29 cellular contexts compared by ENCODE assay signal in the genomic region with DNA sequence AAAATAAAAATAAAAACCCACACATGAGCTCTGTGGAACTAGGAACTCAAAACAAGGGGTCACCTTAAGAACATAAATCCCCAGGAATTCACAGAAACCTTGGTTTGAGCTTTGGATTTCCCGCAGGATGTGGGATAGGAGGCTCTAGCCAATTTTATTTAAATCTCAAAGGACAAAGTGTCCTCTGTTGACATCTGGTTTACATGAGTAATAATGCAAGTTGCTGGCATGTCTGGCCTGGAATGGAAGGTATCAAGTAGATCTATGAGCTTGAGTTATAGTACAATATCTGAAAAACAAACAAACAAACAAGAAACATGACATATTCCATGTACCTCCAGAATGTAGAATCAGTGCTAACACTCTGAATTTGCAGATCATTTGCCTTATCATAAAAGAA.
"Had no signal": no experiment of that assay in that cellular context is flagged by ENCODE, and none has a peak within 500 bp of the region (broad histone marks: within the 10 kb centered on the region; RNA-seq: fewer than 3 reads in every experiment).

No MANE protein-coding gene starts in this region.

- H3K4me1 Mint-ChIP-seq: endodermal cell; naive B cell; neural progenitor cell; stimulated activated effector memory CD8-positive, alpha-beta T cell treated with anti-CD3 and anti-CD28 coated beads, Interleukin-12 subunit alpha, Interleukin-12 subunit beta, amount 100 ng/mL, for 72 hours had no signal

- H3K36me3 ChIP-seq: esophagus muscularis mucosa, gastroesophageal sphincter, heart left ventricle, neural progenitor cell, right lobe of liver, stomach, thyroid gland, vagina had no signal

- FAIRE-seq: colon, kidney had no signal

- H3K9me3 ChIP-seq: mucosa of descending colon, right lobe of liver, thyroid gland, vagina had no signal

- H3K36me3 Mint-ChIP-seq: mesothelial cell of epicardium; neural progenitor cell; stimulated activated effector memory CD8-positive, alpha-beta T cell treated with anti-CD3 and anti-CD28 coated beads, Interleukin-12 subunit alpha, Interleukin-12 subunit beta, amount 100 ng/mL, for 72 hours had no signal

- ATAC-seq: gastroesophageal sphincter; heart left ventricle; left lobe of liver; mucosa of descending colon; natural killer cell treated with Interleukin-12 subunit alpha and Interleukin-12 subunit beta and Interleukin-15 and Interleukin-18, amount 100 ng/mL, for 72 hours; right lobe of liver; stimulated activated effector memory CD8-positive, alpha-beta T cell treated with anti-CD3 and anti-CD28 coated beads, Interleukin-12 subunit alpha, Interleukin-12 subunit beta, amount 100 ng/mL, for 72 hours had no signal

- H3K27ac ChIP-seq: dorsolateral prefrontal cortex, esophagus muscularis mucosa, gastroesophageal sphincter, heart left ventricle, hepatocyte, neural progenitor cell, parathyroid adenoma, right lobe of liver, stomach, thyroid gland, vagina had no signal

- H3K27me3 ChIP-seq: esophagus muscularis mucosa, gastroesophageal sphincter, hepatocyte, neural progenitor cell, right lobe of liver, stomach, thyroid gland, vagina had no signal

- H3K4me3 Mint-ChIP-seq: endodermal cell; mesothelial cell of epicardium; naive B cell; natural killer cell treated with Interleukin-12 subunit alpha and Interleukin-12 subunit beta and Interleukin-15 and Interleukin-18, amount 100 ng/mL, for 72 hours; neural progenitor cell; stimulated activated effector memory CD8-positive, alpha-beta T cell treated with anti-CD3 and anti-CD28 coated beads, Interleukin-12 subunit alpha, Interleukin-12 subunit beta, amount 100 ng/mL, for 72 hours had no signal

- H2AFZ ChIP-seq: hepatocyte, neural progenitor cell, parathyroid adenoma had no signal

- H3K9ac ChIP-seq: neural progenitor cell, parathyroid adenoma had no signal

- H3K27ac Mint-ChIP-seq: endodermal cell; mesothelial cell of epicardium; naive B cell; natural killer cell treated with Interleukin-12 subunit alpha and Interleukin-12 subunit beta and Interleukin-15 and Interleukin-18, amount 100 ng/mL, for 72 hours; neural progenitor cell; progenitor cell of endocrine pancreas; stimulated activated effector memory CD8-positive, alpha-beta T cell treated with anti-CD3 and anti-CD28 coated beads, Interleukin-12 subunit alpha, Interleukin-12 subunit beta, amount 100 ng/mL, for 72 hours had no signal

- H3K79me2 ChIP-seq: hepatocyte, parathyroid adenoma had no signal

- H3K4me1 ChIP-seq: esophagus muscularis mucosa, gastroesophageal sphincter, heart left ventricle, neural progenitor cell, parathyroid adenoma, right lobe of liver, stomach, thyroid gland, vagina had no signal

- H3K4me3 ChIP-seq: dorsolateral prefrontal cortex, esophagus muscularis mucosa, gastroesophageal sphincter, heart left ventricle, hepatocyte, lung, mucosa of descending colon, neural progenitor cell, right lobe of liver, smooth muscle cell, stomach, thyroid gland, vagina had no signal

- H3K4me2 ChIP-seq: hepatocyte, neural progenitor cell, smooth muscle cell had no signal

- DNase-seq: dorsolateral prefrontal cortex; effector CD4-positive, alpha-beta T cell; endodermal cell; heart left ventricle; kidney; mesenchymal stem cell; mucosa of descending colon; naive B cell; right lobe of liver; stimulated activated CD4-positive, alpha-beta T cell treated with anti-CD3 and anti-CD28 coated beads, Interleukin-12 subunit alpha, Interleukin-12 subunit beta, amount 100 ng/mL, for 4 hours; stimulated activated CD4-positive, alpha-beta T cell treated with anti-CD3 and anti-CD28 coated beads, Interleukin-1b, Interleukin-23, amount 100 ng/mL, for 48 hours; stimulated activated CD4-positive, alpha-beta T cell treated with anti-CD3 and anti-CD28 coated beads, Interleukin-4, amount 100 ng/mL, for 1 hour; stimulated activated naive CD4-positive, alpha-beta T cell treated with Interleukin-2 at 50 U/mL for 16 hours; stomach; thyroid gland had no signal
